Comparison of ENCODE assay signal across 19 cellular contexts in the genomic region with DNA sequence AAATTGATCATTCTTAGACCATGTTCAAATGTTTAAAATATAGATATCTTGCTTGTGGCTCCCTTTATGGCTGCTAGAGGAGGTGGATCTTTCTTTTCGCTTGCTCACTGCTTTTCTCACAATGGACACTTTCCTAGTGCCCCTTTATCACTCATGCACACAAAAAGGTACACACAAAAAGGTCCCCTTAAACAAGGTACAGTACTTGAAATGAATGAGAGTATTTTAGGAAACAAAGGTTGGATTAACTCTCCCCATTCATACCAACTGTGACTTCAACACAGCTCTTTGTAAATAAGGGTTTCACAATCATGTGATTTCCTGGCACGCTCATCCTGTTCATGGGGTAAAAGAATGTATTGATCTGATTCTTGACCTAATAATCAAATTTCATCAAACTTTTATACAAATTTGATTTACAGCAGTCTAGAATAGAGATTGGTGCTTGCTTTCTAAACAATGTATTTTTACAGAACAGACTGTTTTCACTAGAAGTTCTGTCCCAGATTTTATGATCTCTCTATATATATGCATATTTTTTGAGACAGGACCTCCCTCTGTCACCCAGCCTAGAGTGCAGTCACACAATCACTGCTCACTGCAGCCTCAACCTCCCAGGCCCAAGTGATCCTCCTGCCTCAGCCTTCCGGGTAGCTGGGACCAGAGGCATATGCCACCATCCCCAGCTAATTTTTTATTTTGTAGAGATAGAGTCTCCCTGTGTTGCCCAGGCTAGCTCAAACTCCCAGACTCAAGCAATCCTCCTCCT. TPM values are rescaled to one million over a fixed set of nuclear protein-coding genes. Genes with fewer than 3 reads are reported as not detected.
DNase-seq lines count a peak whose midpoint lies in the region; TF ChIP-seq lines count a peak whose summit lies in the region.
"Had no signal": no experiment of that assay in that cellular context is flagged by ENCODE, and none has a peak within 500 bp of the region (broad histone marks: within the 10 kb centered on the region; RNA-seq: fewer than 3 reads in every experiment).

No MANE protein-coding gene starts in this region.

- CTCF ChIA-PET in MCF 10A (lab: Yijun Ruan, JAX) (interaction anchor here (0.6 kb wide), 1 partner anchor 239 kb away, joined by 3 read pairs; no protein-coding TSS in a partner anchor), mammary epithelial cell (lab: Charles Lee; ENCODE audit: low non-redundant PET) (no interaction called here)

- no peak overlapping the region for H3K9ac ChIP-seq in mammary epithelial cell (ENCODE audit: insufficient read depth, low read length)
- no peak overlapping the region for H3K9ac ChIP-seq in NT2/D1 (ENCODE audit: insufficient read length, low read depth)

- BruUV-seq in MCF 10A (replicated peaks; lab: Mats Ljungman, UMichigan) (no TSS peak), mammary epithelial cell (replicated peaks; lab: Mats Ljungman, UMichigan) (no TSS peak)

- no peak overlapping the region for H3K4me2 ChIP-seq in mammary epithelial cell (ENCODE audit: insufficient read depth, low read depth, low read length)
- no peak overlapping the region for H3K4me2 ChIP-seq in hepatocyte
- no peak overlapping the region for H3K4me2 ChIP-seq in osteoblast (ENCODE audit: insufficient read depth, low read length)

- in situ Hi-C loops in mammary epithelial cell (cut with MboI; ENCODE audit: low sequenced_read_pairs in 2 of 2), result no loop called here

- DNase-seq in MCF 10A (ENCODE audit: unreplicated experiment) (peak; percentile 10), mammary epithelial cell (no peak), NT2/D1 (ENCODE audit: low read depth, low spot score) (peak; percentile 28), hepatocyte (ENCODE audit: low spot score) (peak; percentile 10), osteoblast (ENCODE audit: insufficient read length, low spot score, missing footprints) (no peak), head of caudate nucleus (no peak), cerebellar cortex (ENCODE audit: low spot score) (no peak)
- no peak for DNase-seq in effector CD8-positive, alpha-beta T cell (lab: John Stamatoyannopoulos, UW)
- DNase-seq: activated CD4-positive, alpha-beta T cell treated with anti-CD3 and anti-CD28 coated beads for 4 hours; immature natural killer cell; lower lobe of right lung; NCI-H1930; NCI-H524; nucleus accumbens; retina; substantia nigra; SW 1271 had no signal

- no peaks in the 10 kb centered on the region for H3K4me1 ChIP-seq in mammary epithelial cell (ENCODE audit: insufficient read depth, low read length)
- no peaks in the 10 kb centered on the region for H3K4me1 ChIP-seq in NT2/D1 (ENCODE audit: insufficient read depth, insufficient read length)
- no peaks in the 10 kb centered on the region for H3K4me1 ChIP-seq in hepatocyte (ENCODE audit: insufficient read depth)
- H3K4me1 ChIP-seq in osteoblast (ENCODE audit: insufficient read depth, low read length), result no peaks in the 10 kb centered on the region
- H3K4me1 ChIP-seq: lower lobe of right lung had no signal

- no peaks in the 10 kb centered on the region for H3K9me3 ChIP-seq in mammary epithelial cell (replicated peaks; ENCODE audit: insufficient read depth, low read length)
- no peaks in the 10 kb centered on the region for H3K9me3 ChIP-seq in NT2/D1 (ENCODE audit: insufficient read depth, low read length)
- no peaks in the 10 kb centered on the region for H3K9me3 ChIP-seq in hepatocyte (ENCODE audit: low read depth)
- no peaks in the 10 kb centered on the region for H3K9me3 ChIP-seq in osteoblast (ENCODE audit: low read depth, low read length)
- H3K9me3 ChIP-seq: lower lobe of right lung had no signal

- no peaks in the 10 kb centered on the region for H3K9me3 Mint-ChIP-seq in MCF 10A (ENCODE audit: unreplicated experiment)
- H3K9me3 Mint-ChIP-seq: immature natural killer cell had no signal

- H3K4me1 Mint-ChIP-seq in MCF 10A (ENCODE audit: insufficient read depth, unreplicated experiment), result peaks cover 6% of the 10 kb centered on the region
- H3K4me1 Mint-ChIP-seq: immature natural killer cell had no signal

- H3K79me2 ChIP-seq in mammary epithelial cell (ENCODE audit: insufficient read depth, low read length) (no peaks in the 10 kb centered on the region), hepatocyte (no peaks in the 10 kb centered on the region), osteoblast (ENCODE audit: insufficient read depth, low read length) (no peaks in the 10 kb centered on the region)

- 97% methylated on average over 3 of the region's 3 CpGs for WGBS in mammary epithelial cell (ENCODE audit: low coverage, missing lambda C conversion rate)
- 82% methylated on average over 3 of the region's 3 CpGs for WGBS in hepatocyte (ENCODE audit: low lambda C conversion rate, missing lambda C conversion rate)

- H3K4me3 ChIP-seq in mammary epithelial cell (replicated peaks in 1 of 3; ENCODE audit: insufficient read depth in 1 of 3, low read depth in 2 of 3, low read length in 3 of 3) (no peak overlapping the region), NT2/D1 (ENCODE audit: insufficient read length, low read depth) (no peak overlapping the region), hepatocyte (no peak overlapping the region), osteoblast (ENCODE audit: insufficient read depth, low read length) (no peak overlapping the region)
- H3K4me3 ChIP-seq: K562, lower lobe of right lung had no signal

- no peaks in the 10 kb centered on the region for H3K27me3 ChIP-seq in mammary epithelial cell (ENCODE audit: insufficient read depth, low read length)
- no peaks in the 10 kb centered on the region for H3K27me3 ChIP-seq in NT2/D1 (ENCODE audit: insufficient read depth, insufficient read length)
- no peaks in the 10 kb centered on the region for H3K27me3 ChIP-seq in hepatocyte
- no peaks in the 10 kb centered on the region for H3K27me3 ChIP-seq in osteoblast (ENCODE audit: insufficient read depth, low read length)

- no peaks in the 10 kb centered on the region for H3K36me3 Mint-ChIP-seq in MCF 10A (ENCODE audit: insufficient read depth, unreplicated experiment)
- H3K36me3 Mint-ChIP-seq: activated naive CD8-positive, alpha-beta T cell; immature natural killer cell had no signal

- intact Hi-C loops in MCF 10A (cut with micrococcal nuclease), result no loop called here
- intact Hi-C loops in mammary epithelial cell (cut with micrococcal nuclease), result no loop called here
- intact Hi-C loops in head of caudate nucleus (cut with DNase I), result no loop called here

- no peak for TF ChIP-seq CTCF in MCF 10A (IDR thresholded peaks at IDR 0.05; ENCODE audit: unreplicated experiment)
- TF ChIP-seq CTCF in mammary epithelial cell (conservative IDR thresholded peaks at IDR 0.05 in 1 of 2, IDR thresholded peaks at IDR 0.05 in 1 of 2; ENCODE audit: extremely low read depth in 1 of 2, insufficient read depth in 1 of 2, low read depth in 1 of 2, low read length in 2 of 2), result no peak
- no peak for TF ChIP-seq CTCF in hepatocyte (IDR thresholded peaks at IDR 0.05; ENCODE audit: poor library complexity)
- no peak for TF ChIP-seq CTCF in osteoblast (IDR thresholded peaks at IDR 0.05; ENCODE audit: extremely low read depth, low read depth, low read length)

- H3K27ac ChIP-seq in mammary epithelial cell (ENCODE audit: insufficient read depth, low read depth, low read length) (no peak overlapping the region), hepatocyte (no peak overlapping the region), osteoblast (ENCODE audit: low read depth, low read length) (no peak overlapping the region)
- H3K27ac ChIP-seq: lower lobe of right lung had no signal

- dilution Hi-C loops in mammary epithelial cell (cut with HindIII; ENCODE audit: low sequenced_read_pairs), result no loop called here

- H2AFZ ChIP-seq in mammary epithelial cell (ENCODE audit: low read depth, low read length), result no peak overlapping the region
- H2AFZ ChIP-seq in hepatocyte, result no peak overlapping the region
- no peak overlapping the region for H2AFZ ChIP-seq in osteoblast (ENCODE audit: low read length)

- H3K4me3 Mint-ChIP-seq in MCF 10A (ENCODE audit: unreplicated experiment), result no peak overlapping the region
- H3K4me3 Mint-ChIP-seq: activated naive CD8-positive, alpha-beta T cell; immature natural killer cell had no signal

- POLR2A ChIA-PET in MCF 10A (lab: Yijun Ruan, JAX), result interaction anchor here (0.7 to 1.7 kb wide), 3 partner anchors 12 to 41 kb away, joined by 3 to 6 read pairs (median 5); no protein-coding TSS in a partner anchor

- H3K36me3 ChIP-seq in mammary epithelial cell (ENCODE audit: insufficient read depth, low read length) (no peaks in the 10 kb centered on the region), NT2/D1 (ENCODE audit: insufficient read depth, insufficient read length, low read length) (no peaks in the 10 kb centered on the region), hepatocyte (replicated peaks; ENCODE audit: insufficient read depth, low read depth) (no peaks in the 10 kb centered on the region), osteoblast (ENCODE audit: insufficient read depth, low read length) (no peaks in the 10 kb centered on the region)
- H3K36me3 ChIP-seq: lower lobe of right lung had no signal

- H4K20me1 ChIP-seq in mammary epithelial cell (ENCODE audit: insufficient read depth, low read length) (no peaks in the 10 kb centered on the region), hepatocyte (ENCODE audit: insufficient read depth, poor library complexity, severe bottlenecking) (no peaks in the 10 kb centered on the region), osteoblast (ENCODE audit: insufficient read depth, low read length) (no peaks in the 10 kb centered on the region)

- H3K27ac Mint-ChIP-seq in MCF 10A (ENCODE audit: low read depth, unreplicated experiment), result peak overlapping the region; percentile 17
- H3K27ac Mint-ChIP-seq: activated naive CD8-positive, alpha-beta T cell; immature natural killer cell had no signal

- no peaks in the 10 kb centered on the region for H3K9me2 ChIP-seq in hepatocyte (replicated peaks; ENCODE audit: insufficient read depth)

- H3K27me3 Mint-ChIP-seq in MCF 10A (ENCODE audit: insufficient read depth, unreplicated experiment), result no peaks in the 10 kb centered on the region

RNA-seq across cellular contexts. Expression of a gene that starts 34.4 kb away (rescaled TPM):
- total RNA-seq in MCF 10A (2022) (85.3 and 96.2 TPM in 2 replicates), mammary epithelial cell (10 to 100 TPM; 28.9 to 51.7 TPM), hepatocyte (71.0 and 83.2 TPM in 2 replicates), osteoblast (139 and 160 TPM in 2 replicates)
- polyA plus RNA-seq in mammary epithelial cell (35.2 TPM), hepatocyte (43.1 and 44.2 TPM in 2 replicates)
- 36.3 TPM for polyA minus RNA-seq in mammary epithelial cell

RNA-seq across cellular contexts. Expression of a gene that starts 58.6 kb away (rescaled TPM):
- total RNA-seq in MCF 10A (2022) (203 and 233 TPM in 2 replicates), mammary epithelial cell (100 to 1,000 TPM in 1 of 2 donors, 10 to 100 TPM in 1; 83.2 to 163 TPM), hepatocyte (133 and 154 TPM in 2 replicates), osteoblast (67.8 and 69.5 TPM in 2 replicates)
- polyA plus RNA-seq in mammary epithelial cell (133 TPM), hepatocyte (198 and 202 TPM in 2 replicates)
- polyA minus RNA-seq in mammary epithelial cell, result 84.0 TPM

Comparison
In these comparisons a context has a peak if more than half of its experiments do, and no peak if none do; other contexts are left out.
1. DNase-seq: peak in MCF 10A (single experiment), NT2/D1 (single experiment) and hepatocyte (single experiment); none in mammary epithelial cell (single experiment), osteoblast (single experiment), head of caudate nucleus (0 of 42), effector CD8-positive, alpha-beta T cell (single experiment) and cerebellar cortex (single experiment).